In the genomic region with DNA sequence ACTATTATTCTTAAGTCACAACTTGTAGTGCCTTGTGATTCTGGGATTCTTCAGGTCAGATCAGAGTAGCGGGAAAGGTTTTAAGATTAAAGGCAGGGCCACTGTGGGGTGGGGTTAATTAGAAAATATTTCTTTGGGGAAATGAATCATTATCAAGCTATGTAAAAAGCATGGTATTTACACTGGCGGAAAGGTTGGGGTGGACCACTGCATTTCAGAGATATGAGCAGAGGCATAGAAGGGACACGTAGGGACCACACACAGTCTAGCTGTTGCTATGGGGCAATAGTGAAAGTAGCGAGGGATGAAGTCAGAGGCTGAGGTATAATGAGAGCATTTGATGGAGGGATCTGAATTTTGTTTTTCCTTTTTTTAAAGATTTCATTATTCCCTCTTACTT, we compare ENCODE assay signal across 17 cellular contexts. TPM values are rescaled to one million over a fixed set of nuclear protein-coding genes. Genes with fewer than 3 reads are reported as not detected.
DNase-seq lines count a peak whose midpoint lies in the region; ATAC-seq and TF ChIP-seq lines count a peak whose summit lies in the region.
"Had no signal": no experiment of that assay in that cellular context is flagged by ENCODE, and none has a peak within 500 bp of the region (broad histone marks: within the 10 kb centered on the region; RNA-seq: fewer than 3 reads in every experiment).

No MANE protein-coding gene starts in this region.

- H3K27me3 ChIP-seq in SJSA1 (replicated peaks) (no peaks in the 10 kb centered on the region), fibroblast of lung (ENCODE audit: control insufficient read depth, insufficient read depth, low read length) (no peaks in the 10 kb centered on the region)
- H3K27me3 ChIP-seq: body of pancreas had no signal

- no peak overlapping the region for H3K9ac ChIP-seq in fibroblast of lung (ENCODE audit: insufficient read depth, low read length)

- peaks cover 62% of the 10 kb centered on the region for H3K4me1 ChIP-seq in SJSA1 (replicated peaks)
- H3K4me1 ChIP-seq in fibroblast of lung (ENCODE audit: control insufficient read depth, extremely low read depth, insufficient read depth, low read length), result peaks cover 2% of the 10 kb centered on the region
- H3K4me1 ChIP-seq: body of pancreas had no signal

- H3K9me3 Mint-ChIP-seq in activated naive CD8-positive, alpha-beta T cell treated with anti-CD3 and anti-CD28 coated beads for 36 hours, result no peaks in the 10 kb centered on the region

- H3K27ac ChIP-seq in SJSA1 (peak overlapping the region; percentile 90), fibroblast of lung (ENCODE audit: insufficient read depth, low read length) (peak overlapping the region; percentile 49)
- H3K27ac ChIP-seq: body of pancreas had no signal

- no peaks in the 10 kb centered on the region for H3K79me2 ChIP-seq in fibroblast of lung (ENCODE audit: control insufficient read depth, insufficient read depth, low read length)

- ATAC-seq in GM21423 (IDR thresholded peaks at IDR 0.05; ENCODE audit: unreplicated experiment) (no peak), HG03135 (IDR thresholded peaks at IDR 0.05; ENCODE audit: unreplicated experiment) (no peak)
- ATAC-seq: body of pancreas; esophagus mucosa; Panc1; stimulated activated naive CD8-positive, alpha-beta T cell treated with anti-CD3 and anti-CD28 coated beads, Interleukin-15, Interleukin-2, amounts not matched to agents 100 U/mL and 50 U/mL, for 24 hours had no signal

- H3K4me2 ChIP-seq in fibroblast of lung (ENCODE audit: extremely low read depth, insufficient read depth, low read length), result no peak overlapping the region

- no peaks in the 10 kb centered on the region for H3K27me3 Mint-ChIP-seq in activated naive CD8-positive, alpha-beta T cell treated with anti-CD3 and anti-CD28 coated beads for 36 hours

- H3K4me3 ChIP-seq in SJSA1, result no peak overlapping the region
- no peak overlapping the region for H3K4me3 ChIP-seq in fibroblast of lung (replicated peaks in 1 of 4; ENCODE audit: control extremely low read depth in 1 of 4, insufficient read depth in 1 of 4, low read depth in 3 of 4, low read length in 4 of 4)
- no peak overlapping the region for H3K4me3 ChIP-seq in skeletal muscle cell (ENCODE audit: low read depth, low read length)
- H3K4me3 ChIP-seq: body of pancreas had no signal

- no peaks in the 10 kb centered on the region; the same call in 1 of the 2 replicates for H3K9me3 ChIP-seq in SJSA1 (replicated peaks)
- H3K9me3 ChIP-seq in fibroblast of lung (ENCODE audit: control insufficient read depth, insufficient read depth, low read depth, low read length), result no peaks in the 10 kb centered on the region
- H3K9me3 ChIP-seq: body of pancreas had no signal

- H3K4me3 Mint-ChIP-seq in activated naive CD8-positive, alpha-beta T cell treated with anti-CD3 and anti-CD28 coated beads for 36 hours, result no peak overlapping the region

- no peaks in the 10 kb centered on the region for H3K4me1 Mint-ChIP-seq in activated naive CD8-positive, alpha-beta T cell treated with anti-CD3 and anti-CD28 coated beads for 36 hours

- no peak overlapping the region for H3K27ac Mint-ChIP-seq in activated naive CD8-positive, alpha-beta T cell treated with anti-CD3 and anti-CD28 coated beads for 36 hours

- H3K36me3 ChIP-seq in SJSA1, result peaks cover 32% of the 10 kb centered on the region
- peaks cover under 1% of the 10 kb centered on the region for H3K36me3 ChIP-seq in fibroblast of lung (ENCODE audit: control insufficient read depth, insufficient read depth, low read length)

- DNase-seq in GM03348 (ENCODE audit: low spot score) (peak; percentile 62), SJSA1 (ENCODE audit: low read depth in 1 of 2, low spot score in 2 of 2) (peak; percentile 95 to 96), fibroblast of lung (ENCODE audit: low read depth in 2 of 2) (peak; percentile 87 to 98), skeletal muscle cell (ENCODE audit: low read depth) (peak; percentile 79)
- no peak for DNase-seq in stimulated activated CD4-positive, alpha-beta T cell treated with anti-CD3 and anti-CD28 coated beads, Interleukin-4, amount 100 ng/mL, for 24 hours
- DNase-seq in activated naive CD8-positive, alpha-beta T cell treated with anti-CD3 and anti-CD28 coated beads for 36 hours, result no peak
- DNase-seq: activated T-cell treated with anti-CD3 and anti-CD28 coated beads, Interleukin-2, amount 50 U/mL, for 1 hour; body of pancreas; DMS 273 treated with DMSO at 0.1 percent for 48 hours; MM.1S; NCI-H2227 treated with DMSO at 0.1 percent for 48 hours; stimulated activated CD4-positive, alpha-beta T cell treated with anti-CD3 and anti-CD28 coated beads, Interleukin-1b, Interleukin-23, amount 100 ng/mL, for 48 hours; stimulated activated naive CD8-positive, alpha-beta T cell treated with anti-CD3 and anti-CD28 coated beads, Interleukin-15, Interleukin-2, amounts not matched to agents 100 U/mL and 50 U/mL, for 24 hours had no signal

- H3K36me3 Mint-ChIP-seq in activated naive CD8-positive, alpha-beta T cell treated with anti-CD3 and anti-CD28 coated beads for 36 hours, result peaks cover 4% of the 10 kb centered on the region

- TF ChIP-seq CTCF in fibroblast of lung (conservative IDR thresholded peaks at IDR 0.05 in 1 of 2, IDR thresholded peaks at IDR 0.05 in 1 of 2; ENCODE audit: low read depth in 1 of 2, low read length in 2 of 2), result no peak

- no peak overlapping the region for H2AFZ ChIP-seq in fibroblast of lung (ENCODE audit: low read length)

- no peaks in the 10 kb centered on the region for H4K20me1 ChIP-seq in fibroblast of lung (ENCODE audit: control insufficient read depth, extremely low read depth, insufficient read depth, low read length)

RNA-seq across cellular contexts. Expression of a gene that starts 31.7 kb away (rescaled TPM):
- total RNA-seq in SJSA1 (2014; rRNA removed; shearing (Covaris generic)), result 0.08 and 0.53 TPM in 2 replicates
- total RNA-seq in fibroblast of lung, result 0.17 and 0.26 TPM in 2 replicates
- 0.05 and 0.09 TPM in 2 replicates for polyA plus RNA-seq in fibroblast of lung
- 0.05 and 0.20 TPM in 2 replicates for polyA plus RNA-seq in fibroblast of lung (2012)
- polyA minus RNA-seq in fibroblast of lung (ENCODE audit: low replicate concordance), result not detected in 2 replicates
- 10 to 100 TPM; 10.2 to 10.9 TPM for total RNA-seq in activated naive CD8-positive, alpha-beta T cell treated with anti-CD3 and anti-CD28 coated beads for 36 hours
- total RNA-seq: esophagus mucosa had no signal

Comparison
In these comparisons a context has a peak if more than half of its experiments do, and no peak if none do; other contexts are left out.
1. DNase-seq: peak in GM03348 (single experiment), SJSA1 (2 of 2), fibroblast of lung (2 of 2) and skeletal muscle cell (single experiment); none in stimulated activated CD4-positive, alpha-beta T cell treated with anti-CD3 and anti-CD28 coated beads, Interleukin-4, amount 100 ng/mL, for 24 hours (single experiment) and activated naive CD8-positive, alpha-beta T cell treated with anti-CD3 and anti-CD28 coated beads for 36 hours (single experiment).